ENCODE assay signal across 1 cellular context in genomic region chr1:39940253-39940652, GRCh38.
TF ChIP-seq lines count a peak whose summit lies in the region.

No MANE protein-coding gene starts in this region.

TF ChIP-seq in K562, 482 proteins besides CTCF, POLR2A, EP300 and RAD21:
- TF ChIP-seq ATF7 (IDR thresholded peaks at IDR 0.05) = peak; percentile 43; the same call in 1 of the 2 replicates
- TF ChIP-seq ATF1 (CRISPR knock-in tag; IDR thresholded peaks at IDR 0.05) = no peak
- TF ChIP-seq ATF1 (tag; IDR thresholded peaks at IDR 0.05) = 0 out of 2 replicates have a peak, but pooled peaks have one; percentile 28
- no peak for TF ChIP-seq MEF2A (IDR thresholded peaks at IDR 0.05; ENCODE audit: control insufficient read depth, low read depth, low read length)
- TF ChIP-seq, protein P1, sequence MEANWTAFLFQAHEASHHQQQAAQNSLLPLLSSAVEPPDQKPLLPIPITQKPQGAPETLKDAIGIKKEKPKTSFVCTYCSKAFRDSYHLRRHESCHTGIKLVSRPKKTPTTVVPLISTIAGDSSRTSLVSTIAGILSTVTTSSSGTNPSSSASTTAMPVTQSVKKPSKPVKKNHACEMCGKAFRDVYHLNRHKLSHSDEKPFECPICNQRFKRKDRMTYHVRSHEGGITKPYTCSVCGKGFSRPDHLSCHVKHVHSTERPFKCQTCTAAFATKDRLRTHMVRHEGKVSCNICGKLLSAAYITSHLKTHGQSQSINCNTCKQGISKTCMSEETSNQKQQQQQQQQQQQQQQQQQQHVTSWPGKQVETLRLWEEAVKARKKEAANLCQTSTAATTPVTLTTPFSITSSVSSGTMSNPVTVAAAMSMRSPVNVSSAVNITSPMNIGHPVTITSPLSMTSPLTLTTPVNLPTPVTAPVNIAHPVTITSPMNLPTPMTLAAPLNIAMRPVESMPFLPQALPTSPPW (CRISPR knock-in tag; IDR thresholded peaks at IDR 0.05) = peak; percentile 18; the same call in 1 of the 2 replicates
- TF ChIP-seq JUND (IDR thresholded peaks at IDR 0.05; ENCODE audit: borderline replicate concordance, low read depth, low read length) = 0 out of 2 replicates have a peak, but pooled peaks have one; percentile 33
- TF ChIP-seq JUND (tag; IDR thresholded peaks at IDR 0.05; ENCODE audit: borderline replicate concordance, low read depth, low read length) = peak; percentile 14; the same call in 1 of the 3 replicates
- no peak for TF ChIP-seq NCOA4 (IDR thresholded peaks at IDR 0.05; ENCODE audit: partially characterized antibody)
- no peak for TF ChIP-seq CEBPG (CRISPR knock-in tag; IDR thresholded peaks at IDR 0.05)
- peak in 1 of 2 experiments; percentile 75; a peak in 2 of 4 replicates for TF ChIP-seq CEBPG (tag; conservative IDR thresholded peaks at IDR 0.05 in 1 of 2, IDR thresholded peaks at IDR 0.05 in 1 of 2)
- no peak for TF ChIP-seq PHF20 (IDR thresholded peaks at IDR 0.05; ENCODE audit: partially characterized antibody)
